1 cellular context compared by ENCODE assay signal in the genomic region with DNA sequence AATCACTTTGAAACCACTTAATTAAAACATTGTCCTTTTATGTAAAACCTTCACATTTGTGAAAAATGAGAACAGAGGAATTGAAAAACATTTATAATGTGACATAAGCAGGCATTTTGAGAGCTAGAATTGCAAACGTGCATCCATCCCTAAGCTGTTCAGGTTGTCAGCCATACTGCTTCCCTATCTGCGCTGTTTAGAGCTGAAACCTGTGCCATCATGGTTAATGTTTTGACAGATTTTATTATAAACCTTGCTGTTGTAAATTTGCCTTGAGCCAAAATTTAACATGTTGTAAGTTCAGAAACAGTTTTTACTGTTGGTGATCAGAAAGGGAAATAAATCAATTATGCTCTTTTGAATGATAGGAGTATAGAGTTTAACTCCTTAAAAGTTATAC.
TF ChIP-seq lines count a peak whose summit lies in the region.

No MANE protein-coding gene starts in this region.

TF ChIP-seq in A549, 52 proteins besides CTCF, POLR2A, EP300 and RAD21 (continued from another document):
- no peak for TF ChIP-seq HMGXB4 (CRISPR knock-in tag; IDR thresholded peaks at IDR 0.05; ENCODE audit: borderline replicate concordance)
- no peak for TF ChIP-seq CHD4 (IDR thresholded peaks at IDR 0.05; ENCODE audit: borderline replicate concordance)
- TF ChIP-seq HOXB5 (CRISPR knock-in tag; IDR thresholded peaks at IDR 0.05): no peak
- TF ChIP-seq, protein P1, sequence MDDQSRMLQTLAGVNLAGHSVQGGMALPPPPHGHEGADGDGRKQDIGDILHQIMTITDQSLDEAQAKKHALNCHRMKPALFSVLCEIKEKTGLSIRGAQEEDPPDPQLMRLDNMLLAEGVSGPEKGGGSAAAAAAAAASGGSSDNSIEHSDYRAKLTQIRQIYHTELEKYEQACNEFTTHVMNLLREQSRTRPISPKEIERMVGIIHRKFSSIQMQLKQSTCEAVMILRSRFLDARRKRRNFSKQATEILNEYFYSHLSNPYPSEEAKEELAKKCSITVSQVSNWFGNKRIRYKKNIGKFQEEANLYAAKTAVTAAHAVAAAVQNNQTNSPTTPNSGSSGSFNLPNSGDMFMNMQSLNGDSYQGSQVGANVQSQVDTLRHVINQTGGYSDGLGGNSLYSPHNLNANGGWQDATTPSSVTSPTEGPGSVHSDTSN (IDR thresholded peaks at IDR 0.05): no peak
- TF ChIP-seq MAZ (IDR thresholded peaks at IDR 0.05; ENCODE audit: borderline replicate concordance, low read depth, low read length): no peak
- TF ChIP-seq, protein P2, sequence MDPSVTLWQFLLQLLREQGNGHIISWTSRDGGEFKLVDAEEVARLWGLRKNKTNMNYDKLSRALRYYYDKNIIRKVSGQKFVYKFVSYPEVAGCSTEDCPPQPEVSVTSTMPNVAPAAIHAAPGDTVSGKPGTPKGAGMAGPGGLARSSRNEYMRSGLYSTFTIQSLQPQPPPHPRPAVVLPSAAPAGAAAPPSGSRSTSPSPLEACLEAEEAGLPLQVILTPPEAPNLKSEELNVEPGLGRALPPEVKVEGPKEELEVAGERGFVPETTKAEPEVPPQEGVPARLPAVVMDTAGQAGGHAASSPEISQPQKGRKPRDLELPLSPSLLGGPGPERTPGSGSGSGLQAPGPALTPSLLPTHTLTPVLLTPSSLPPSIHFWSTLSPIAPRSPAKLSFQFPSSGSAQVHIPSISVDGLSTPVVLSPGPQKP (IDR thresholded peaks at IDR 0.05; ENCODE audit: low read depth, low read length): no peak
